In genomic region chr1:247104965-247105364, GRCh38 we compare ENCODE assay signal across 8 cellular contexts. TPM values are rescaled to one million over a fixed set of nuclear protein-coding genes. Genes with fewer than 3 reads are reported as not detected.
DNase-seq lines count a peak whose midpoint lies in the region; TF ChIP-seq lines count a peak whose summit lies in the region.

No MANE protein-coding gene starts in this region.

- peaks cover 39% of the 10 kb centered on the region for H3K36me3 Mint-ChIP-seq in progenitor cell of endocrine pancreas (ENCODE audit: insufficient read depth)

- peaks cover 18% of the 10 kb centered on the region for H3K4me1 Mint-ChIP-seq in progenitor cell of endocrine pancreas (ENCODE audit: low read depth)

- H3K27ac ChIP-seq in DOHH2 (ENCODE audit: low read depth, low read length): no peak overlapping the region
- no peak overlapping the region for H3K27ac ChIP-seq in esophagus squamous epithelium

- 56 to 76% methylated on average over 1 to 13 of the region's 13 CpGs for WGBS in esophagus squamous epithelium, 2 donors

- peaks cover 36% of the 10 kb centered on the region for H3K36me3 ChIP-seq in DOHH2 (ENCODE audit: control insufficient read depth, low read length)
- H3K36me3 ChIP-seq in esophagus squamous epithelium: peaks cover 11 to 22% (median 12%) of the 10 kb centered on the region in 3 donors

- TF ChIP-seq POLR2A in NB4 (IDR thresholded peaks at IDR 0.05; ENCODE audit: extremely low read depth, insufficient read length) (no peak), esophagus squamous epithelium (IDR thresholded peaks at IDR 0.05) (no peak)

- peak overlapping the region; percentile 60 for H3K4me3 Mint-ChIP-seq in progenitor cell of endocrine pancreas (ENCODE audit: low read depth)

- TF ChIP-seq CTCF in DOHH2 (IDR thresholded peaks at IDR 0.05; ENCODE audit: low read depth, low read length, poor library complexity, severe bottlenecking) (no peak), NB4 (IDR thresholded peaks at IDR 0.05; ENCODE audit: low read depth, low read length) (no peak), esophagus squamous epithelium (IDR thresholded peaks at IDR 0.05) (no peak), progenitor cell of endocrine pancreas (IDR thresholded peaks at IDR 0.05; ENCODE audit: unreplicated experiment) (no peak)

- H3K9me3 ChIP-seq in DOHH2 (ENCODE audit: control insufficient read depth, insufficient read depth, low read length): peaks cover 18% of the 10 kb centered on the region
- peaks cover 0 to 26% (median 17%) of the 10 kb centered on the region in 3 donors for H3K9me3 ChIP-seq in esophagus squamous epithelium

- H3K4me3 ChIP-seq in DOHH2 (ENCODE audit: low read length): peak overlapping the region; percentile 96
- H3K4me3 ChIP-seq in NB4 (ENCODE audit: low read depth, low read length): peak overlapping the region; percentile 92
- peak overlapping the region in 3 of 4 donors; percentile 85 to 93 (median 91) for H3K4me3 ChIP-seq in esophagus squamous epithelium

- H4K20me1 ChIP-seq in DOHH2 (ENCODE audit: control insufficient read depth, insufficient read depth, low read depth, low read length): no peaks in the 10 kb centered on the region

- H3K4me1 ChIP-seq in DOHH2 (ENCODE audit: control insufficient read depth, low read length): peaks cover 14% of the 10 kb centered on the region
- H3K4me1 ChIP-seq in esophagus squamous epithelium: peaks cover 0 to 28% (median 7%) of the 10 kb centered on the region in 3 donors

- peaks cover 41% of the 10 kb centered on the region for H3K79me2 ChIP-seq in DOHH2 (ENCODE audit: control insufficient read depth, low read length)

- peak overlapping the region; percentile 68 for H3K4me2 ChIP-seq in DOHH2 (ENCODE audit: low read length)

- no peak for DNase-seq in NB4 (ENCODE audit: low read depth)
- no peak for DNase-seq in esophagus squamous epithelium (lab: John Stamatoyannopoulos, UW)
- DNase-seq in progenitor cell of endocrine pancreas (ENCODE audit: low spot score, unreplicated experiment): no peak
- no peak for DNase-seq in NCI-H2107 (lab: John Stamatoyannopoulos, UW)
- DNase-seq in hypothalamus (lab: John Stamatoyannopoulos, UW): no peak
- no peak for DNase-seq in NOMO-1 treated with DMSO at 0.1 percent for 48 hours (lab: John Stamatoyannopoulos, UW; ENCODE audit: unreplicated experiment)
- DNase-seq in KG1 (lab: John Stamatoyannopoulos, UW): no peak

- peak overlapping the region; percentile 91 for H3K27ac Mint-ChIP-seq in progenitor cell of endocrine pancreas

- no peaks in the 10 kb centered on the region for H3K9me2 ChIP-seq in DOHH2 (replicated peaks; ENCODE audit: control insufficient read depth, low read length)

- intact Hi-C loops in esophagus squamous epithelium (cut with DNase I): no loop called here

- H3K27me3 ChIP-seq in DOHH2 (ENCODE audit: control insufficient read depth, low read length) (no peaks in the 10 kb centered on the region), esophagus squamous epithelium (peaks cover 0 to 11% (median 0%) of the 10 kb centered on the region in 4 donors)

- no peaks in the 10 kb centered on the region for H3F3A ChIP-seq in DOHH2 (ENCODE audit: control insufficient read depth, insufficient read depth)

- H3K27me3 Mint-ChIP-seq in progenitor cell of endocrine pancreas: no peaks in the 10 kb centered on the region

- H3K9me3 Mint-ChIP-seq in progenitor cell of endocrine pancreas (ENCODE audit: low read depth): peaks cover 23% of the 10 kb centered on the region

RNA-seq across cellular contexts. Expression of gene ZNF669, which starts 0.8 kb away (rescaled TPM):
- 1 to 10 TPM in 3 of 4 donors, under 1 TPM in 1; 0.95 to 6.7 (median 3.2) TPM for total RNA-seq in esophagus squamous epithelium
- total RNA-seq in progenitor cell of endocrine pancreas: 19.7 and 21.8 TPM in 2 replicates

RNA-seq across cellular contexts. Expression of gene ZNF670, which starts 26.4 kb away (rescaled TPM):
- total RNA-seq in esophagus squamous epithelium (1 to 10 TPM in 2 of 4 donors, under 1 TPM in 2; 0.57 to 4.0 (median 1.1) TPM), progenitor cell of endocrine pancreas (13.0 and 13.7 TPM in 2 replicates)
